8 cellular contexts compared by ENCODE assay signal in genomic region chr17:4834621-4835020, GRCh38. TPM values are rescaled to one million over a fixed set of nuclear protein-coding genes. Genes with fewer than 3 reads are reported as not detected.
A peak's percentile ranks its signal among the peaks of the same experiment; 100 is the strongest.
DNase-seq lines count a peak whose midpoint lies in the region; ATAC-seq and TF ChIP-seq lines count a peak whose summit lies in the region.

No MANE protein-coding gene starts in this region.

- peaks cover 63% of the 10 kb centered on the region for H3K79me2 ChIP-seq in SK-N-SH (ENCODE audit: insufficient read depth)

- H3K4me3 Mint-ChIP-seq in activated T-helper 2 cell treated with anti-CD3 and anti-CD28 coated beads, Interferon-gamma antibody, Interleukin-2, Interleukin-4, amounts not matched to agents 10 μg/mL and 5 μg/mL and 100 μg/mL, durations not matched to agents 14 hours and 24 hours and 36 hours (ENCODE audit: low read depth): peak overlapping the region; percentile 82
- peak overlapping the region; percentile 91 to 92 for H3K4me3 Mint-ChIP-seq in stimulated activated naive CD8-positive, alpha-beta T cell treated with anti-CD3 and anti-CD28 coated beads, Interleukin-15, amount 100 ng/mL, for 72 hours

- CTCF ChIA-PET in SK-N-SH (lab: Yijun Ruan, JAX): interaction anchor here (1.1 to 1.6 kb wide), 2 partner anchors 44 to 47 kb away, joined by 6 read pairs; no protein-coding TSS in a partner anchor

- H3K4me1 Mint-ChIP-seq in activated T-helper 2 cell treated with anti-CD3 and anti-CD28 coated beads, Interferon-gamma antibody, Interleukin-2, Interleukin-4, amounts not matched to agents 10 μg/mL and 5 μg/mL and 100 μg/mL, durations not matched to agents 14 hours and 24 hours and 36 hours (ENCODE audit: low read depth): peaks cover 31% of the 10 kb centered on the region
- peaks cover 44% of the 10 kb centered on the region for H3K4me1 Mint-ChIP-seq in stimulated activated naive CD8-positive, alpha-beta T cell treated with anti-CD3 and anti-CD28 coated beads, Interleukin-15, amount 100 ng/mL, for 72 hours

- intact Hi-C loops in activated T-helper 2 cell treated with anti-CD3 and anti-CD28 coated beads, Interferon-gamma antibody, Interleukin-2, Interleukin-4, amounts not matched to agents 10 μg/mL and 5 μg/mL and 100 μg/mL, durations not matched to agents 14 hours and 24 hours and 36 hours (cut with micrococcal nuclease): no loop called here

- H3K9me3 ChIP-seq in SK-N-SH: no peaks in the 10 kb centered on the region
- H3K9me3 ChIP-seq in iPS-20b (ENCODE audit: insufficient read depth, low read depth, low read length): no peaks in the 10 kb centered on the region

- no peaks in the 10 kb centered on the region for H3K9me3 Mint-ChIP-seq in activated T-helper 2 cell treated with anti-CD3 and anti-CD28 coated beads, Interferon-gamma antibody, Interleukin-2, Interleukin-4, amounts not matched to agents 10 μg/mL and 5 μg/mL and 100 μg/mL, durations not matched to agents 14 hours and 24 hours and 36 hours
- H3K9me3 Mint-ChIP-seq in stimulated activated naive CD8-positive, alpha-beta T cell treated with anti-CD3 and anti-CD28 coated beads, Interleukin-15, amount 100 ng/mL, for 72 hours: no peaks in the 10 kb centered on the region

- peaks cover 3% of the 10 kb centered on the region for H3F3A ChIP-seq in SK-N-SH (replicated peaks; ENCODE audit: insufficient read depth)

- H3K27me3 ChIP-seq in SK-N-SH (ENCODE audit: insufficient read depth) (no peaks in the 10 kb centered on the region), iPS-20b (ENCODE audit: insufficient read depth, low read length) (no peaks in the 10 kb centered on the region)

- peaks cover 4 to 30% of the 10 kb centered on the region in 2 experiments; a peak in 3 of 4 replicates for H3K4me1 ChIP-seq in SK-N-SH (ENCODE audit: control insufficient read depth in 1 of 2, insufficient read depth in 2 of 2, low read depth in 1 of 2, low read length in 1 of 2)
- no peaks in the 10 kb centered on the region; the same call in 1 of the 2 replicates for H3K4me1 ChIP-seq in iPS-20b (ENCODE audit: insufficient read depth, low read length)

- H3K36me3 ChIP-seq in SK-N-SH (replicated peaks in 1 of 2; ENCODE audit: control insufficient read depth in 1 of 2, insufficient read depth in 2 of 2, low read length in 1 of 2): peaks cover 0 to 11% of the 10 kb centered on the region in 2 experiments
- H3K36me3 ChIP-seq in iPS-20b (ENCODE audit: insufficient read depth, low read depth, low read length): peaks cover 7% of the 10 kb centered on the region; the same call in 1 of the 2 replicates

- TF ChIP-seq EP300 in SK-N-SH (IDR thresholded peaks at IDR 0.05; ENCODE audit: borderline replicate concordance in 1 of 2, low read depth in 1 of 2, low read length in 1 of 2): no peak

- no peaks in the 10 kb centered on the region for H3K27me3 Mint-ChIP-seq in activated T-helper 2 cell treated with anti-CD3 and anti-CD28 coated beads, Interferon-gamma antibody, Interleukin-2, Interleukin-4, amounts not matched to agents 10 μg/mL and 5 μg/mL and 100 μg/mL, durations not matched to agents 14 hours and 24 hours and 36 hours (ENCODE audit: low read depth)
- H3K27me3 Mint-ChIP-seq in stimulated activated naive CD8-positive, alpha-beta T cell treated with anti-CD3 and anti-CD28 coated beads, Interleukin-15, amount 100 ng/mL, for 72 hours: no peaks in the 10 kb centered on the region

- no peaks in the 10 kb centered on the region for H3K9me2 ChIP-seq in SK-N-SH

- WGBS in SK-N-SH (ENCODE audit: low lambda C conversion rate): 72% methylated on average over 5 of the region's 5 CpGs

- no peak for TF ChIP-seq CTCF in SK-N-SH (IDR thresholded peaks at IDR 0.05)

- no peak for ATAC-seq in SK-N-SH treated with all-trans-retinoic acid at 6 μM for 48 hours
- ATAC-seq in stimulated activated naive CD8-positive, alpha-beta T cell treated with anti-CD3 and anti-CD28 coated beads, Interleukin-15, amount 100 ng/mL, for 72 hours: no peak
- ATAC-seq in GM18867 (IDR thresholded peaks at IDR 0.05; ENCODE audit: unreplicated experiment): no peak

- no peak for DNase-seq in SK-N-SH
- no peak for DNase-seq in activated T-helper 2 cell treated with anti-CD3 and anti-CD28 coated beads, Interferon-gamma antibody, Interleukin-2, Interleukin-4, amounts not matched to agents 10 μg/mL and 5 μg/mL and 100 μg/mL, durations not matched to agents 14 hours and 24 hours and 36 hours (ENCODE audit: low spot score)
- DNase-seq in stimulated activated naive CD8-positive, alpha-beta T cell treated with anti-CD3 and anti-CD28 coated beads, Interleukin-15, amount 100 ng/mL, for 72 hours: no peak
- no peak for DNase-seq in putamen (ENCODE audit: low spot score)
- no peak for DNase-seq in glomerular visceral epithelial cell (ENCODE audit: extremely low spot score)

- peak overlapping the region; percentile 86 for H3K4me2 ChIP-seq in SK-N-SH

- TF ChIP-seq RAD21 in SK-N-SH (IDR thresholded peaks at IDR 0.05; ENCODE audit: low read length): no peak

- POLR2A ChIA-PET in SK-N-SH (lab: Yijun Ruan, JAX): interaction anchor here (1.2 kb wide), 1 partner anchor 45 kb away, joined by 4 read pairs; no protein-coding TSS in a partner anchor

- H3K36me3 Mint-ChIP-seq in activated T-helper 2 cell treated with anti-CD3 and anti-CD28 coated beads, Interferon-gamma antibody, Interleukin-2, Interleukin-4, amounts not matched to agents 10 μg/mL and 5 μg/mL and 100 μg/mL, durations not matched to agents 14 hours and 24 hours and 36 hours (ENCODE audit: low read depth): peaks cover 12% of the 10 kb centered on the region

- H3K27ac ChIP-seq in SK-N-SH (ENCODE audit: low read depth in 2 of 2, low read length in 1 of 2) (peak overlapping the region in 1 of 2 experiments; percentile 91; a peak in 2 of 4 replicates), iPS-20b (ENCODE audit: low read length) (no peak overlapping the region)

- no peak overlapping the region for H2AFZ ChIP-seq in SK-N-SH (ENCODE audit: low read depth)

- peak overlapping the region; percentile 76 for H3K9ac ChIP-seq in SK-N-SH
- peak overlapping the region; percentile 69; the same call in 1 of the 2 replicates for H3K9ac ChIP-seq in iPS-20b (ENCODE audit: low read depth, low read length)

- no peak overlapping the region for H3K27ac Mint-ChIP-seq in activated T-helper 2 cell treated with anti-CD3 and anti-CD28 coated beads, Interferon-gamma antibody, Interleukin-2, Interleukin-4, amounts not matched to agents 10 μg/mL and 5 μg/mL and 100 μg/mL, durations not matched to agents 14 hours and 24 hours and 36 hours
- no peak overlapping the region for H3K27ac Mint-ChIP-seq in stimulated activated naive CD8-positive, alpha-beta T cell treated with anti-CD3 and anti-CD28 coated beads, Interleukin-15, amount 100 ng/mL, for 72 hours

- peaks cover 27% of the 10 kb centered on the region for H4K20me1 ChIP-seq in SK-N-SH (ENCODE audit: insufficient read depth)

- peak overlapping the region; percentile 95 to 97 for H3K4me3 ChIP-seq in SK-N-SH (ENCODE audit: low read depth in 2 of 2, low read length in 1 of 2)
- peak overlapping the region; percentile 75 for H3K4me3 ChIP-seq in iPS-20b (ENCODE audit: low read length)

TF ChIP-seq in SK-N-SH, 30 proteins besides CTCF, POLR2A, EP300 and RAD21:
- no peak for TF ChIP-seq ELF1 (IDR thresholded peaks at IDR 0.05)

TF ChIP-seq in SK-N-SH treated with all-trans-retinoic acid at 6 μM for 48 hours, 23 proteins besides CTCF, POLR2A, EP300 and RAD21 (continues in another document):
- TF ChIP-seq ZFP30 (CRISPR knock-in tag; IDR thresholded peaks at IDR 0.05): no peak
- no peak for TF ChIP-seq GLIS3 (CRISPR knock-in tag; IDR thresholded peaks at IDR 0.05)
- no peak for TF ChIP-seq RARB (CRISPR knock-in tag; IDR thresholded peaks at IDR 0.05)
- no peak for TF ChIP-seq CSDC2 (CRISPR knock-in tag; IDR thresholded peaks at IDR 0.05)
- TF ChIP-seq, protein P1, sequence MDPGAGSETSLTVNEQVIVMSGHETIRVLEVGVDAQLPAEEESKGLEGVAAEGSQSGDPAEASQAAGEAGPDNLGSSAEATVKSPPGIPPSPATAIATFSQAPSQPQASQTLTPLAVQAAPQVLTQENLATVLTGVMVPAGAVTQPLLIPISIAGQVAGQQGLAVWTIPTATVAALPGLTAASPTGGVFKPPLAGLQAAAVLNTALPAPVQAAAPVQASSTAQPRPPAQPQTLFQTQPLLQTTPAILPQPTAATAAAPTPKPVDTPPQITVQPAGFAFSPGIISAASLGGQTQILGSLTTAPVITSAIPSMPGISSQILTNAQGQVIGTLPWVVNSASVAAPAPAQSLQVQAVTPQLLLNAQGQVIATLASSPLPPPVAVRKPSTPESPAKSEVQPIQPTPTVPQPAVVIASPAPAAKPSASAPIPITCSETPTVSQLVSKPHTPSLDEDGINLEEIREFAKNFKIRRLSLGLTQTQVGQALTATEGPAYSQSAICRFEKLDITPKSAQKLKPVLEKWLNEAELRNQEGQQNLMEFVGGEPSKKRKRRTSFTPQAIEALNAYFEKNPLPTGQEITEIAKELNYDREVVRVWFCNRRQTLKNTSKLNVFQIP (CRISPR knock-in tag; IDR thresholded peaks at IDR 0.05; ENCODE audit: borderline replicate concordance, low read depth): no peak

RNA-seq across cellular contexts. Expression of gene MINK1, which starts 1.5 kb away (rescaled TPM):
- polyA plus RNA-seq in SK-N-SH (2012; rRNA removed): 53.2 and 64.7 TPM in 2 replicates
- polyA plus RNA-seq in SK-N-SH (2012; cell fraction: cytosol; rRNA removed): 18.6 and 27.5 TPM in 2 replicates
- polyA plus RNA-seq in SK-N-SH (2012; cell fraction: nucleus; rRNA removed): 231 and 235 TPM in 2 replicates
- total RNA-seq in activated T-helper 2 cell treated with anti-CD3 and anti-CD28 coated beads, Interferon-gamma antibody, Interleukin-2, Interleukin-4, amounts not matched to agents 10 μg/mL and 5 μg/mL and 100 μg/mL, durations not matched to agents 14 hours and 24 hours and 36 hours: 60.9 and 69.7 TPM in 2 replicates

RNA-seq across cellular contexts. Expression of gene PLD2, which starts 27.7 kb away (rescaled TPM):
- polyA plus RNA-seq in SK-N-SH (2012; rRNA removed): 42.5 and 49.2 TPM in 2 replicates
- polyA plus RNA-seq in SK-N-SH (2012; cell fraction: cytosol; rRNA removed): 12.3 and 17.3 TPM in 2 replicates
- 199 and 209 TPM in 2 replicates for polyA plus RNA-seq in SK-N-SH (2012; cell fraction: nucleus; rRNA removed)
- 22.3 and 26.6 TPM in 2 replicates for total RNA-seq in activated T-helper 2 cell treated with anti-CD3 and anti-CD28 coated beads, Interferon-gamma antibody, Interleukin-2, Interleukin-4, amounts not matched to agents 10 μg/mL and 5 μg/mL and 100 μg/mL, durations not matched to agents 14 hours and 24 hours and 36 hours

RNA-seq across cellular contexts. Expression of gene PSMB6, which starts 38.7 kb away (rescaled TPM):
- polyA plus RNA-seq in SK-N-SH (2012; rRNA removed): 325 and 331 TPM in 2 replicates
- 253 and 290 TPM in 2 replicates for polyA plus RNA-seq in SK-N-SH (2012; cell fraction: cytosol; rRNA removed)
- polyA plus RNA-seq in SK-N-SH (2012; cell fraction: nucleus; rRNA removed): 152 and 202 TPM in 2 replicates
- total RNA-seq in activated T-helper 2 cell treated with anti-CD3 and anti-CD28 coated beads, Interferon-gamma antibody, Interleukin-2, Interleukin-4, amounts not matched to agents 10 μg/mL and 5 μg/mL and 100 μg/mL, durations not matched to agents 14 hours and 24 hours and 36 hours: 215 and 220 TPM in 2 replicates

RNA-seq across cellular contexts. Expression of gene GLTPD2, which starts 45.9 kb away (rescaled TPM):
- polyA plus RNA-seq in SK-N-SH (2012; rRNA removed): not detected in 2 replicates
- polyA plus RNA-seq in SK-N-SH (2012; cell fraction: cytosol; rRNA removed): not detected in 2 replicates
- 0.07 TPM in 1 of 2 replicates, not detected in the other for polyA plus RNA-seq in SK-N-SH (2012; cell fraction: nucleus; rRNA removed)
- total RNA-seq in activated T-helper 2 cell treated with anti-CD3 and anti-CD28 coated beads, Interferon-gamma antibody, Interleukin-2, Interleukin-4, amounts not matched to agents 10 μg/mL and 5 μg/mL and 100 μg/mL, durations not matched to agents 14 hours and 24 hours and 36 hours: not detected in 2 replicates
